12 cellular contexts compared by ENCODE assay signal in genomic region chr19:47176071-47176626, GRCh38. TPM values are rescaled to one million over a fixed set of nuclear protein-coding genes. Genes with fewer than 3 reads are reported as not detected.
DNase-seq lines count a peak whose midpoint lies in the region; ATAC-seq and TF ChIP-seq lines count a peak whose summit lies in the region.
"Had no signal": no experiment of that assay in that cellular context is flagged by ENCODE, and none has a peak within 500 bp of the region (broad histone marks: within the 10 kb centered on the region; RNA-seq: fewer than 3 reads in every experiment).

No MANE protein-coding gene starts in this region.

- CTCF ChIA-PET in naive thymus-derived CD4-positive, alpha-beta T cell (lab: Charles Lee), result interaction anchor here (0.6 to 3.0 kb wide), 9 partner anchors 9 to 212 kb away, joined by 3 to 30 read pairs (median 10); no protein-coding TSS in a partner anchor

- H3K27me3 Mint-ChIP-seq in central memory CD8-positive, alpha-beta T cell, result no peaks in the 10 kb centered on the region
- H3K27me3 Mint-ChIP-seq in naive thymus-derived CD4-positive, alpha-beta T cell, result no peaks in the 10 kb centered on the region

- peaks cover 0 to 17% (median 0%) of the 10 kb centered on the region in 3 experiments for H3K36me3 ChIP-seq in naive thymus-derived CD4-positive, alpha-beta T cell (ENCODE audit: control insufficient read depth in 2 of 3, insufficient read depth in 3 of 3, low read length in 3 of 3)

- peak; percentile 58 for DNase-seq in AG09309 (ENCODE audit: low read depth)
- DNase-seq in HS-5 (ENCODE audit: low read depth), result peak; percentile 63
- DNase-seq in central memory CD8-positive, alpha-beta T cell (ENCODE audit: low spot score in 2 of 2), result no peak
- no peak for DNase-seq in naive thymus-derived CD4-positive, alpha-beta T cell
- no peak for DNase-seq in DMS153 treated with DMSO at 0.1 percent for 48 hours (lab: John Stamatoyannopoulos, UW; ENCODE audit: unreplicated experiment)
- no peak for DNase-seq in DMS79 (lab: John Stamatoyannopoulos, UW)
- no peak for DNase-seq in NCI-H146 (lab: John Stamatoyannopoulos, UW)
- DNase-seq in ecto neural progenitor cell (ENCODE audit: low spot score), result no peak
- DNase-seq: body of pancreas, DMS79 treated with DMSO at 0.1 percent for 48 hours, NCI-H1694 treated with DMSO at 0.1 percent for 48 hours had no signal

- intact Hi-C loops in naive thymus-derived CD4-positive, alpha-beta T cell (cut with micrococcal nuclease), result loop anchor here (1.0 kb wide), 4 partner anchors 10 to 18 kb away; no protein-coding TSS in a partner anchor

- H3K4me3 ChIP-seq in AG09309 (ENCODE audit: control insufficient read depth, low read depth, low read length), result no peak overlapping the region
- H3K4me3 ChIP-seq in naive thymus-derived CD4-positive, alpha-beta T cell (ENCODE audit: low read length), result peak overlapping the region; percentile 28
- H3K4me3 ChIP-seq: body of pancreas had no signal

- no peaks in the 10 kb centered on the region for H3K27me3 ChIP-seq in naive thymus-derived CD4-positive, alpha-beta T cell (ENCODE audit: control insufficient read depth in 2 of 2, insufficient read depth in 2 of 2, low read length in 2 of 2)
- H3K27me3 ChIP-seq: body of pancreas had no signal

- no peak for ATAC-seq in central memory CD8-positive, alpha-beta T cell (replicated peaks; ENCODE audit: extremely low read depth, poor library complexity, severe bottlenecking)
- no peak for ATAC-seq in naive thymus-derived CD4-positive, alpha-beta T cell
- ATAC-seq: body of pancreas, left lobe of liver had no signal

- H3K4me1 ChIP-seq in naive thymus-derived CD4-positive, alpha-beta T cell (ENCODE audit: control insufficient read depth in 2 of 2, insufficient read depth in 2 of 2, low read length in 2 of 2), result peaks cover 40 to 55% of the 10 kb centered on the region in 2 donors
- H3K4me1 ChIP-seq: body of pancreas had no signal

- H3K36me3 Mint-ChIP-seq in central memory CD8-positive, alpha-beta T cell (ENCODE audit: insufficient read depth), result peaks cover 27% of the 10 kb centered on the region
- peaks cover 5 to 46% (median 36%) of the 10 kb centered on the region in 5 donors for H3K36me3 Mint-ChIP-seq in naive thymus-derived CD4-positive, alpha-beta T cell

- H3K4me3 Mint-ChIP-seq in central memory CD8-positive, alpha-beta T cell, result peak overlapping the region; percentile 64
- H3K4me3 Mint-ChIP-seq in naive thymus-derived CD4-positive, alpha-beta T cell, result peak overlapping the region; percentile 73 to 89 (median 81)

- peak overlapping the region; percentile 56 for H3K27ac Mint-ChIP-seq in central memory CD8-positive, alpha-beta T cell (ENCODE audit: low read depth)
- H3K27ac Mint-ChIP-seq in naive thymus-derived CD4-positive, alpha-beta T cell, result peak overlapping the region; percentile 87 to 98 (median 96)

- TF ChIP-seq CTCF in AG09309 (IDR thresholded peaks at IDR 0.05; ENCODE audit: control insufficient read depth, insufficient read depth, low read depth, low read length, missing control alignments), result no peak

- POLR2A ChIA-PET in naive thymus-derived CD4-positive, alpha-beta T cell (lab: Charles Lee), result interaction anchor here (0.9 to 16.1 kb wide), 7 partner anchors 11 to 63 kb away, joined by 4 to 386 read pairs (median 10); partner anchors contain the start of gene ZC3H4

- H3K27ac ChIP-seq in naive thymus-derived CD4-positive, alpha-beta T cell (ENCODE audit: low read depth, low read length), result peak overlapping the region; percentile 58
- H3K27ac ChIP-seq: body of pancreas had no signal

- no peaks in the 10 kb centered on the region for H3K9me3 Mint-ChIP-seq in central memory CD8-positive, alpha-beta T cell
- no peaks in the 10 kb centered on the region for H3K9me3 Mint-ChIP-seq in naive thymus-derived CD4-positive, alpha-beta T cell

- peaks cover 38% of the 10 kb centered on the region for H3K4me1 Mint-ChIP-seq in central memory CD8-positive, alpha-beta T cell
- peaks cover 40 to 85% (median 76%) of the 10 kb centered on the region in 7 donors for H3K4me1 Mint-ChIP-seq in naive thymus-derived CD4-positive, alpha-beta T cell

- H3K9me3 ChIP-seq in naive thymus-derived CD4-positive, alpha-beta T cell (ENCODE audit: control insufficient read depth in 2 of 3, low read length in 3 of 3), result no peaks in the 10 kb centered on the region
- H3K9me3 ChIP-seq: body of pancreas had no signal

RNA-seq across cellular contexts. Expression of gene SAE1, which starts 45.5 kb away (rescaled TPM):
- total RNA-seq in naive thymus-derived CD4-positive, alpha-beta T cell, result 100 to 1,000 TPM in 1 of 5 experiments, 10 to 100 TPM in 4; 34.3 to 115 (median 46.4) TPM
- polyA plus RNA-seq in naive thymus-derived CD4-positive, alpha-beta T cell, result 100 to 1,000 TPM; 145 to 181 TPM

RNA-seq across cellular contexts. Expression of gene BBC3, which starts 54.9 kb away (rescaled TPM):
- 10 to 100 TPM; 13.7 to 42.0 (median 22.5) TPM for total RNA-seq in naive thymus-derived CD4-positive, alpha-beta T cell
- 10 to 100 TPM in 1 of 2 donors, 1 to 10 TPM in 1; 8.5 to 13.8 TPM for polyA plus RNA-seq in naive thymus-derived CD4-positive, alpha-beta T cell

Comparison
In these comparisons a context has a peak if more than half of its experiments do, and no peak if none do; other contexts are left out.
1. DNase-seq: peak in AG09309 (single experiment) and HS-5 (single experiment); none in central memory CD8-positive, alpha-beta T cell (0 of 2), naive thymus-derived CD4-positive, alpha-beta T cell (0 of 9), DMS153 treated with DMSO at 0.1 percent for 48 hours (single experiment), DMS79 (single experiment), NCI-H146 (single experiment) and ecto neural progenitor cell (single experiment).